ENCODE assay signal across 21 cellular contexts in genomic region chr1:222126052-222126451, GRCh38.
DNase-seq lines count a peak whose midpoint lies in the region; FAIRE-seq and TF ChIP-seq lines count a peak whose summit lies in the region.
"Had no signal": no experiment of that assay in that cellular context is flagged by ENCODE, and none has a peak within 500 bp of the region (broad histone marks: within the 10 kb centered on the region; RNA-seq: fewer than 3 reads in every experiment).

No MANE protein-coding gene starts in this region.

- H2AFZ ChIP-seq in hepatocyte, result no peak overlapping the region
- H2AFZ ChIP-seq: PC-9 had no signal

- H3K9me2 ChIP-seq in hepatocyte (replicated peaks; ENCODE audit: insufficient read depth), result no peaks in the 10 kb centered on the region

- no peak for TF ChIP-seq POLR2A in GM12891 (IDR thresholded peaks at IDR 0.05; ENCODE audit: low read depth, low read length)

- H3K79me2 ChIP-seq in hepatocyte, result no peaks in the 10 kb centered on the region

- FAIRE-seq in GM12891 (lab: Jason Lieb, UNC), result no peak
- FAIRE-seq: A204.1, GM18507 had no signal

- no peaks in the 10 kb centered on the region for H3K9me3 ChIP-seq in hepatocyte (ENCODE audit: low read depth)
- H3K9me3 ChIP-seq: Caco-2 had no signal

- TF ChIP-seq CTCF in hepatocyte (IDR thresholded peaks at IDR 0.05; ENCODE audit: poor library complexity), result no peak
- no peak for TF ChIP-seq CTCF in GM13977 (IDR thresholded peaks at IDR 0.05; ENCODE audit: extremely low read depth, insufficient read depth, missing control alignments)

- no peaks in the 10 kb centered on the region for H3K27me3 ChIP-seq in hepatocyte

- H3K27ac ChIP-seq in hepatocyte, result peak overlapping the region; percentile 48
- H3K27ac ChIP-seq: PC-9, RWPE1 had no signal

- H3K36me3 ChIP-seq in hepatocyte (replicated peaks; ENCODE audit: insufficient read depth, low read depth), result no peaks in the 10 kb centered on the region

- in situ Hi-C loops in GM13977 (cut with MboI; ENCODE audit: low pct_unique_long_range_greater_than_20kb, low sequenced_read_pairs, unreplicated experiment), result no loop called here

- H3K4me3 ChIP-seq in hepatocyte, result no peak overlapping the region
- H3K4me3 ChIP-seq: PC-9 had no signal

- H3K4me2 ChIP-seq in hepatocyte, result no peak overlapping the region
- H3K4me2 ChIP-seq: PC-9 had no signal

- no peaks in the 10 kb centered on the region for H4K20me1 ChIP-seq in hepatocyte (ENCODE audit: insufficient read depth, poor library complexity, severe bottlenecking)

- no peak for DNase-seq in GM12891 (ENCODE audit: insufficient read length, low spot score)
- DNase-seq in NOMO-1 (lab: John Stamatoyannopoulos, UW; ENCODE audit: unreplicated experiment in 2 of 2), result peak; percentile 60 to 83
- DNase-seq in UCSD-AML1 (lab: John Stamatoyannopoulos, UW; ENCODE audit: unreplicated experiment), result peak; percentile 19
- peak; percentile 30 for DNase-seq in hepatocyte (ENCODE audit: low spot score)
- no peak for DNase-seq in activated CD8-positive, alpha-beta memory T cell treated with anti-CD3 and anti-CD28 coated beads, Interleukin-2, amount 50 U/mL, for 4 hours
- no peak for DNase-seq in NCI-H2081 treated with DMSO at 0.1 percent for 48 hours (lab: John Stamatoyannopoulos, UW)
- no peak for DNase-seq in NCI-H226
- no peak for DNase-seq in GM13977 (ENCODE audit: low spot score)
- DNase-seq: Caco-2; CD4-positive, alpha-beta T cell; GF-D8; IMR-90; MM.1S; NCI-H1105 treated with DMSO at 0.1 percent for 48 hours; NCI-H187 treated with DMSO at 0.1 percent for 48 hours; NCI-H2171; PC-9; T-helper 1 cell had no signal

- WGBS in hepatocyte (ENCODE audit: low lambda C conversion rate, missing lambda C conversion rate), result 64% methylated on average over 4 of the region's 4 CpGs

- no peaks in the 10 kb centered on the region for H3K4me1 ChIP-seq in hepatocyte (ENCODE audit: insufficient read depth)
- H3K4me1 ChIP-seq: Caco-2 had no signal

TF ChIP-seq in GM12891, 5 proteins besides CTCF, POLR2A, EP300 and RAD21:
- TF ChIP-seq SPI1 (IDR thresholded peaks at IDR 0.05; ENCODE audit: low read depth, low read length) (peak; percentile 62), POU2F2 (IDR thresholded peaks at IDR 0.05; ENCODE audit: low read depth, low read length) (no peak), POLR2AphosphoS5 (IDR thresholded peaks at IDR 0.05; ENCODE audit: low read depth, low read length) (no peak), PAX5 (IDR thresholded peaks at IDR 0.05; ENCODE audit: insufficient read depth, low read length, severe bottlenecking) (no peak), TAF1 (IDR thresholded peaks at IDR 0.05; ENCODE audit: low read depth, low read length) (no peak)

Comparison
In these comparisons a context has a peak if more than half of its experiments do, and no peak if none do; other contexts are left out.
1. DNase-seq: peak in NOMO-1 (2 of 2), UCSD-AML1 (single experiment) and hepatocyte (single experiment); none in GM12891 (single experiment), activated CD8-positive, alpha-beta memory T cell treated with anti-CD3 and anti-CD28 coated beads, Interleukin-2, amount 50 U/mL, for 4 hours (single experiment), NCI-H2081 treated with DMSO at 0.1 percent for 48 hours (single experiment), NCI-H226 (single experiment) and GM13977 (single experiment).